ENCODE assay signal across 17 cellular contexts in the genomic region with DNA sequence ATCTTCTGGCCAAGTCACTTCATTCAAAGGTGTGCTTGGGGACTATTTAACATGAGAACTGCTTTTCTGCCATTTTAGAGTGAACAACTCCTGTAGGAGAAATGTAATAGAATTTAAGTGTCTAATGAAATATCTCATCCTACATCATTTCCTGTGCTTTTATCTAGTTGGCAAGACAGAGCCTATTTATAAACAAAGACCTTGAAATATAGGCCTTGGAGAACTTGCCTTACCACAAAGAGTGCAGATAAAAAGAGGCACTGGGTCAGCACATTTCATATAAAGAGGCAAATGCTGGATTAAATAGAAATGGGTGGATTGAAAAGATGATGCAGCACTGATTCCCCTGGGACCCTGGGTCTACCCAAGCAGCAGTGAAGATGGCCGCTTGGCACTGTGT.
DNase-seq lines count a peak whose midpoint lies in the region; ATAC-seq and TF ChIP-seq lines count a peak whose summit lies in the region.
"Had no signal": no experiment of that assay in that cellular context is flagged by ENCODE, and none has a peak within 500 bp of the region (broad histone marks: within the 10 kb centered on the region; RNA-seq: fewer than 3 reads in every experiment).

No MANE protein-coding gene starts in this region.

- no peak overlapping the region for H2BK120ac ChIP-seq in IMR-90 (ENCODE audit: low read depth, low read length)

- H3K27ac Mint-ChIP-seq in neural crest cell (ENCODE audit: unreplicated experiment), result peak overlapping the region; percentile 58
- H3K27ac Mint-ChIP-seq: CD4-positive, CD25-positive, alpha-beta regulatory T cell; CD8-positive, alpha-beta T cell had no signal

- no peak overlapping the region for H3K56ac ChIP-seq in IMR-90 (ENCODE audit: extremely low read depth, insufficient read depth, low read length)

- dilution Hi-C loops in IMR-90 (cut with HindIII; ENCODE audit: low sequenced_read_pairs, unreplicated experiment), result no loop called here

- no peaks in the 10 kb centered on the region for H3K9me3 Mint-ChIP-seq in neural crest cell
- H3K9me3 Mint-ChIP-seq: CD8-positive, alpha-beta T cell had no signal

- H3K36me3 ChIP-seq in IMR-90 (ENCODE audit: control insufficient read depth, insufficient read depth, low read length) (peaks cover 2% of the 10 kb centered on the region; the same call in 1 of the 2 replicates), WERI-Rb-1 (no peaks in the 10 kb centered on the region), OCI-LY7 (ENCODE audit: insufficient read depth, low read length) (no peaks in the 10 kb centered on the region)

- no peaks in the 10 kb centered on the region for H3K36me3 Mint-ChIP-seq in neural crest cell (ENCODE audit: low read depth)

- H4K8ac ChIP-seq in IMR-90 (ENCODE audit: low read depth in 2 of 2, low read length in 2 of 2), result no peak overlapping the region

- no peak for TF ChIP-seq RAD21 in IMR-90 (IDR thresholded peaks at IDR 0.05; ENCODE audit: low read length)

- H2AK9ac ChIP-seq in IMR-90 (replicated peaks; ENCODE audit: low read depth, low read length, poor library complexity), result no peak overlapping the region

- H3K27me3 ChIP-seq in IMR-90 (ENCODE audit: control insufficient read depth, insufficient read depth, low read length) (no peaks in the 10 kb centered on the region), WERI-Rb-1 (ENCODE audit: insufficient read depth, low read depth, severe bottlenecking) (no peaks in the 10 kb centered on the region)

- H3K4me1 Mint-ChIP-seq in neural crest cell, result no peaks in the 10 kb centered on the region

- no peak overlapping the region for H3K23ac ChIP-seq in IMR-90 (ENCODE audit: low read depth, low read length)

- H3K4ac ChIP-seq in IMR-90 (ENCODE audit: low read depth, low read length), result no peak overlapping the region

- TF ChIP-seq POLR2A in IMR-90 (IDR thresholded peaks at IDR 0.05; ENCODE audit: low read depth, low read length), result no peak

- H3K4me2 ChIP-seq in IMR-90 (ENCODE audit: low read depth, low read length), result no peak overlapping the region
- no peak overlapping the region for H3K4me2 ChIP-seq in OCI-LY7 (ENCODE audit: low read length)

- H3K9me3 ChIP-seq in IMR-90 (ENCODE audit: control insufficient read depth, insufficient read depth, low read length) (no peaks in the 10 kb centered on the region), WERI-Rb-1 (ENCODE audit: severe bottlenecking) (no peaks in the 10 kb centered on the region), OCI-LY7 (ENCODE audit: low read length) (no peaks in the 10 kb centered on the region)
- H3K9me3 ChIP-seq: Caco-2 had no signal

- WGBS in IMR-90 (ENCODE audit: extremely low coverage in 2 of 2, insufficient read length in 1 of 2), 2 experiments, result no CpG with 5 or more reads among the region's 1 CpG

- intact Hi-C loops in IMR-90 (cut with micrococcal nuclease), result no loop called here
- intact Hi-C loops in OCI-LY7 (cut with micrococcal nuclease; ENCODE audit: unreplicated experiment), result no loop called here

- H2AK5ac ChIP-seq in IMR-90 (ENCODE audit: low read depth, low read length), result no peak overlapping the region

- no peak overlapping the region for H2BK20ac ChIP-seq in IMR-90 (ENCODE audit: low read depth, low read length)

- no peaks in the 10 kb centered on the region for H3K4me1 ChIP-seq in IMR-90 (ENCODE audit: control insufficient read depth, insufficient read depth, low read length)
- H3K4me1 ChIP-seq in OCI-LY7 (ENCODE audit: insufficient read depth, low read length, poor library complexity, severe bottlenecking), result no peaks in the 10 kb centered on the region
- H3K4me1 ChIP-seq: Caco-2 had no signal

- no peak overlapping the region for H3K9ac ChIP-seq in IMR-90 (ENCODE audit: low read depth, low read length)
- H3K9ac ChIP-seq: GM23248 had no signal

- no peaks in the 10 kb centered on the region for H3K9me2 ChIP-seq in OCI-LY7 (ENCODE audit: insufficient read depth, low read length)

- ATAC-seq in IMR-90 (ENCODE audit: low read depth), result no peak
- no peak for ATAC-seq in HG02623 (IDR thresholded peaks at IDR 0.05; ENCODE audit: unreplicated experiment)
- ATAC-seq: CD8-positive, alpha-beta T cell; GM12878 had no signal

- H3K27me3 Mint-ChIP-seq in neural crest cell (ENCODE audit: low read depth), result no peaks in the 10 kb centered on the region
- H3K27me3 Mint-ChIP-seq: CD4-positive, CD25-positive, alpha-beta regulatory T cell had no signal

- in situ Hi-C loops in IMR-90 (cut with MboI; ENCODE audit: low sequenced_read_pairs), result no loop called here

- H4K20me1 ChIP-seq in IMR-90 (ENCODE audit: insufficient read depth, low read length), result no peaks in the 10 kb centered on the region
- no peaks in the 10 kb centered on the region for H4K20me1 ChIP-seq in OCI-LY7 (ENCODE audit: insufficient read depth, low read length)

- H3K27ac ChIP-seq in IMR-90 (ENCODE audit: insufficient read depth, low read length), result no peak overlapping the region
- H3K27ac ChIP-seq in WERI-Rb-1, result no peak overlapping the region
- no peak overlapping the region for H3K27ac ChIP-seq in OCI-LY7 (ENCODE audit: low read depth, low read length, poor library complexity, severe bottlenecking)
- H3K27ac ChIP-seq: C4-2B, GM23248 had no signal

- BruUV-seq in IMR-90 (replicated peaks; lab: Mats Ljungman, UMichigan), result no TSS peak
- BruUV-seq in OCI-LY7 (replicated peaks; lab: Mats Ljungman, UMichigan), result no TSS peak

- no peaks in the 10 kb centered on the region for H3K79me1 ChIP-seq in IMR-90 (ENCODE audit: low read depth in 1 of 2, low read length in 2 of 2)

- no peak overlapping the region for H2BK15ac ChIP-seq in IMR-90 (ENCODE audit: low read depth, low read length)

- H3K4me3 Mint-ChIP-seq in neural crest cell, result no peak overlapping the region
- H3K4me3 Mint-ChIP-seq: CD4-positive, CD25-positive, alpha-beta regulatory T cell; CD8-positive, alpha-beta T cell had no signal

- H3K4me3 ChIP-seq in IMR-90 (ENCODE audit: insufficient read depth, low read depth, low read length) (no peak overlapping the region), fibroblast of villous mesenchyme (ENCODE audit: low read depth, low read length) (no peak overlapping the region), WERI-Rb-1 (ENCODE audit: low read depth, low read length) (no peak overlapping the region), OCI-LY7 (ENCODE audit: low read depth, low read length, poor library complexity, severe bottlenecking) (no peak overlapping the region)
- H3K4me3 ChIP-seq: GM12878, GM23248 had no signal

- no peaks in the 10 kb centered on the region for H3K79me2 ChIP-seq in OCI-LY7 (ENCODE audit: insufficient read depth, low read depth, low read length)

- no peak for TF ChIP-seq CTCF in IMR-90 (conservative IDR thresholded peaks at IDR 0.05; ENCODE audit: low read depth, low read length)
- no peak for TF ChIP-seq CTCF in fibroblast of villous mesenchyme (IDR thresholded peaks at IDR 0.05; ENCODE audit: insufficient read depth, low read depth, low read length)
- TF ChIP-seq CTCF in neural crest cell (conservative IDR thresholded peaks at IDR 0.05), result no peak
- TF ChIP-seq CTCF in WERI-Rb-1 (IDR thresholded peaks at IDR 0.05; ENCODE audit: low read depth, low read length), result no peak
- TF ChIP-seq CTCF in OCI-LY7 (conservative IDR thresholded peaks at IDR 0.05; ENCODE audit: low read length), result no peak

- POLR2A ChIA-PET in IMR-90 (lab: Charles Lee; ENCODE audit: unreplicated experiment) (no interaction called here), OCI-LY7 (lab: Charles Lee) (interaction anchor here (1.0 kb wide), 1 partner anchor 21 kb away, joined by 4 read pairs; no protein-coding TSS in a partner anchor)

- no peaks in the 10 kb centered on the region; the same call in 1 of the 2 replicates for H3K9me1 ChIP-seq in IMR-90 (ENCODE audit: insufficient read depth, low read length)

- no peak overlapping the region for H4K91ac ChIP-seq in IMR-90 (ENCODE audit: insufficient read depth, low read depth, low read length)

- H3K18ac ChIP-seq in IMR-90 (ENCODE audit: low read depth, low read length), result no peak overlapping the region

- H2BK5ac ChIP-seq in IMR-90 (ENCODE audit: low read depth, low read length, poor library complexity, severe bottlenecking), result no peak overlapping the region

- H3K14ac ChIP-seq in IMR-90 (replicated peaks; ENCODE audit: low read depth, low read length), result no peak overlapping the region

- no peak overlapping the region for H4K5ac ChIP-seq in IMR-90 (ENCODE audit: low read depth, low read length)

- H2AFZ ChIP-seq in IMR-90 (replicated peaks; ENCODE audit: low read length, poor library complexity) (no peak overlapping the region), OCI-LY7 (ENCODE audit: low read length) (no peak overlapping the region)
- H2AFZ ChIP-seq: GM23248 had no signal

- DNase-seq in IMR-90, result peak; percentile 21
- peak; percentile 74 for DNase-seq in fibroblast of villous mesenchyme (ENCODE audit: low read depth)
- no peak for DNase-seq in neural crest cell (ENCODE audit: low read depth, low spot score)
- DNase-seq in WERI-Rb-1, result no peak
- DNase-seq in OCI-LY7 (ENCODE audit: low spot score), result no peak
- DNase-seq: Caco-2; CD4-positive, CD25-positive, alpha-beta regulatory T cell; CD8-positive, alpha-beta T cell; DMS153; EL; GDM1; GM23248; H7; HCEC 1CT had no signal

- CTCF ChIA-PET in IMR-90 (lab: Yijun Ruan, JAX), result no interaction called here
- CTCF ChIA-PET in OCI-LY7 (lab: Charles Lee; ENCODE audit: unreplicated experiment), result no interaction called here

TF ChIP-seq in IMR-90, 13 proteins besides CTCF, POLR2A, EP300 and RAD21:
- TF ChIP-seq NFE2L2 (IDR thresholded peaks at IDR 0.05; ENCODE audit: low read depth, low read length) (no peak), CEBPB (IDR thresholded peaks at IDR 0.05; ENCODE audit: low read depth, low read length) (no peak), MAFK (IDR thresholded peaks at IDR 0.05; ENCODE audit: low read depth, low read length) (no peak), USF2 (IDR thresholded peaks at IDR 0.05; ENCODE audit: low read depth, low read length) (no peak)
- TF ChIP-seq, protein P1, sequence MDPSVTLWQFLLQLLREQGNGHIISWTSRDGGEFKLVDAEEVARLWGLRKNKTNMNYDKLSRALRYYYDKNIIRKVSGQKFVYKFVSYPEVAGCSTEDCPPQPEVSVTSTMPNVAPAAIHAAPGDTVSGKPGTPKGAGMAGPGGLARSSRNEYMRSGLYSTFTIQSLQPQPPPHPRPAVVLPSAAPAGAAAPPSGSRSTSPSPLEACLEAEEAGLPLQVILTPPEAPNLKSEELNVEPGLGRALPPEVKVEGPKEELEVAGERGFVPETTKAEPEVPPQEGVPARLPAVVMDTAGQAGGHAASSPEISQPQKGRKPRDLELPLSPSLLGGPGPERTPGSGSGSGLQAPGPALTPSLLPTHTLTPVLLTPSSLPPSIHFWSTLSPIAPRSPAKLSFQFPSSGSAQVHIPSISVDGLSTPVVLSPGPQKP (IDR thresholded peaks at IDR 0.05; ENCODE audit: borderline replicate concordance, low read depth, low read length), result no peak

Comparison
In these comparisons a context has a peak if more than half of its experiments do, and no peak if none do; other contexts are left out.
1. DNase-seq: peak in IMR-90 (single experiment) and fibroblast of villous mesenchyme (single experiment); none in neural crest cell (single experiment), WERI-Rb-1 (single experiment) and OCI-LY7 (single experiment).